Comparison of ENCODE assay signal across 10 cellular contexts in the genomic region with DNA sequence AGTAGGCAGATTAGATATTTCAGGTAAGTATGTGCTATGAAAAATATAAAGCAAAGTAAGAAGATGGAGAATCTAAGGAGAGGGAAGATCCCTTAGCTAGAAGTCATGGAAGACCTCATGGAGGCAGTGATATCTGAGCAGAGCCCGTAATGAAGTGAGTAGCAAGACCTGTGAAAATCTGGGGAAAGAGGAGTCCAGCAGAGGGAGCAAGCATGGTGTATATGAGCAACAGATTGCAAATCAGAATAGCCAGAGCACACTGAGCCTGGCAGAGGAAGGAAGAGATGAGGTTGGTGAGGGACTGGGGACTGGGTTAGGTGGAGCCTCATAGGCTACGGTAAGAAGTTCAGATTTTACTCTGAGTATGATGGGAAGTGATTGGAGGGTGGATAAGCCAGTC. TPM values are rescaled to one million over a fixed set of nuclear protein-coding genes. Genes with fewer than 3 reads are reported as not detected.
DNase-seq lines count a peak whose midpoint lies in the region; ATAC-seq and TF ChIP-seq lines count a peak whose summit lies in the region.
"Had no signal": no experiment of that assay in that cellular context is flagged by ENCODE, and none has a peak within 500 bp of the region (broad histone marks: within the 10 kb centered on the region; RNA-seq: fewer than 3 reads in every experiment).

No MANE protein-coding gene starts in this region.

- TF ChIP-seq POLR2A in testis (IDR thresholded peaks at IDR 0.05) = no peak

- peaks cover 7% of the 10 kb centered on the region; the same call in 1 of the 2 replicates for H3K4me1 ChIP-seq in GM23338 (ENCODE audit: insufficient read depth)
- H3K4me1 ChIP-seq in RWPE2 (ENCODE audit: insufficient read depth, poor library complexity, severe bottlenecking) = no peaks in the 10 kb centered on the region
- H3K4me1 ChIP-seq in testis = no peaks in the 10 kb centered on the region

- H3K27ac ChIP-seq in GM23338 (ENCODE audit: low read depth) (no peak overlapping the region), RWPE2 (ENCODE audit: poor library complexity, severe bottlenecking) (no peak overlapping the region), testis (no peak overlapping the region)
- H3K27ac ChIP-seq: epithelial cell of prostate had no signal

- TF ChIP-seq CTCF in GM23338 (conservative IDR thresholded peaks at IDR 0.05; ENCODE audit: low read depth in 2 of 2) = peak; percentile 52 to 73
- peak; percentile 49 for TF ChIP-seq CTCF in RWPE2 (IDR thresholded peaks at IDR 0.05; ENCODE audit: poor library complexity, severe bottlenecking)
- peak; percentile 27 for TF ChIP-seq CTCF in foreskin fibroblast (IDR thresholded peaks at IDR 0.05; ENCODE audit: low read depth, low read length)
- TF ChIP-seq CTCF in testis (IDR thresholded peaks at IDR 0.05) = no peak

- H3K27me3 ChIP-seq in GM23338 (ENCODE audit: insufficient read depth) = no peaks in the 10 kb centered on the region
- no peaks in the 10 kb centered on the region for H3K27me3 ChIP-seq in RWPE2 (ENCODE audit: insufficient read depth, poor library complexity, severe bottlenecking)
- H3K27me3 ChIP-seq in testis = no peaks in the 10 kb centered on the region

- no peak overlapping the region for H3K4me2 ChIP-seq in GM23338

- DNase-seq in AML-193 (lab: John Stamatoyannopoulos, UW) (peak; percentile 24 to 44), GM23338 (ENCODE audit: low spot score) (peak; percentile 66), RWPE2 (ENCODE audit: low spot score) (no peak), foreskin fibroblast (peak in 1 of 2 donors; percentile 11), NCI-H526 treated with DMSO at 0.1 percent for 48 hours (lab: John Stamatoyannopoulos, UW) (no peak), cerebellar nuclear complex (lab: John Stamatoyannopoulos, UW) (no peak), testis (no peak)
- no peak for DNase-seq in stimulated activated CD4-positive, alpha-beta T cell treated with anti-CD3 and anti-CD28 coated beads, Interleukin-1b, Interleukin-23, amount 100 ng/mL, for 48 hours
- DNase-seq: activated B cell treated with CpG ODN at 0.5 μM for 24 hours had no signal

- no peaks in the 10 kb centered on the region for H3K79me2 ChIP-seq in GM23338 (replicated peaks; ENCODE audit: insufficient read depth)

- H3K9me3 ChIP-seq in RWPE2 (ENCODE audit: severe bottlenecking) (no peaks in the 10 kb centered on the region), testis (no peaks in the 10 kb centered on the region)

- no peaks in the 10 kb centered on the region for H3K9me3 Mint-ChIP-seq in GM23338
- H3K9me3 Mint-ChIP-seq: activated B cell treated with CpG ODN at 0.5 μM for 24 hours had no signal

- H3K36me3 ChIP-seq in GM23338 (ENCODE audit: insufficient read depth) (no peaks in the 10 kb centered on the region), RWPE2 (ENCODE audit: low read depth) (no peaks in the 10 kb centered on the region), testis (ENCODE audit: low read depth, missing control alignments) (no peaks in the 10 kb centered on the region)

- 56 to 58% methylated on average over 2 of the region's 2 CpGs for WGBS in testis, 2 donors

- H3K27ac Mint-ChIP-seq in GM23338 = no peak overlapping the region
- H3K27ac Mint-ChIP-seq: activated B cell treated with CpG ODN at 0.5 μM for 24 hours had no signal

- H2AFZ ChIP-seq in GM23338 = no peak overlapping the region

- intact Hi-C loops in testis (cut with DNase I; ENCODE audit: low total_unique reads) = no loop called here

- H3K4me3 Mint-ChIP-seq in GM23338 = no peak overlapping the region
- H3K4me3 Mint-ChIP-seq: activated B cell treated with CpG ODN at 0.5 μM for 24 hours had no signal

- H3K4me3 ChIP-seq in GM23338 (no peak overlapping the region), RWPE2 (ENCODE audit: severe bottlenecking) (no peak overlapping the region), foreskin fibroblast (ENCODE audit: low read depth in 1 of 2, low read length in 2 of 2) (no peak overlapping the region), testis (no peak overlapping the region)

- H4K20me1 ChIP-seq in GM23338 (replicated peaks; ENCODE audit: insufficient read depth) = no peaks in the 10 kb centered on the region

- peaks cover 3% of the 10 kb centered on the region for H3K27me3 Mint-ChIP-seq in GM23338 (ENCODE audit: insufficient read depth, low read depth, poor library complexity)

- ATAC-seq in GM23338 = peak; percentile 59
- ATAC-seq in RWPE2 (ENCODE audit: low read depth) = peak; percentile 78

- H3K9me2 ChIP-seq in GM23338 (ENCODE audit: insufficient read depth) = peaks cover 4% of the 10 kb centered on the region; the same call in 1 of the 2 replicates

- H3K4me1 Mint-ChIP-seq in GM23338 = peaks cover 5% of the 10 kb centered on the region; the same call in 2 of the 3 replicates
- H3K4me1 Mint-ChIP-seq: activated B cell treated with CpG ODN at 0.5 μM for 24 hours had no signal

- peaks cover 4% of the 10 kb centered on the region; the same call in 1 of the 2 replicates for H3F3A ChIP-seq in GM23338 (replicated peaks; ENCODE audit: low read depth)

- H3K36me3 Mint-ChIP-seq in GM23338 (ENCODE audit: low read depth) = no peaks in the 10 kb centered on the region

TF ChIP-seq in GM23338, 12 proteins besides CTCF, POLR2A, EP300 and RAD21:
- TF ChIP-seq CREB1 (CRISPR knock-in tag; IDR thresholded peaks at IDR 0.05; ENCODE audit: low read depth) (no peak), ZNF331 (CRISPR knock-in tag; IDR thresholded peaks at IDR 0.05; ENCODE audit: low read depth) (no peak), ZNF114 (CRISPR knock-in tag; IDR thresholded peaks at IDR 0.05) (no peak), STAT1 (IDR thresholded peaks at IDR 0.05; ENCODE audit: unreplicated experiment) (no peak)
- TF ChIP-seq, protein P1, sequence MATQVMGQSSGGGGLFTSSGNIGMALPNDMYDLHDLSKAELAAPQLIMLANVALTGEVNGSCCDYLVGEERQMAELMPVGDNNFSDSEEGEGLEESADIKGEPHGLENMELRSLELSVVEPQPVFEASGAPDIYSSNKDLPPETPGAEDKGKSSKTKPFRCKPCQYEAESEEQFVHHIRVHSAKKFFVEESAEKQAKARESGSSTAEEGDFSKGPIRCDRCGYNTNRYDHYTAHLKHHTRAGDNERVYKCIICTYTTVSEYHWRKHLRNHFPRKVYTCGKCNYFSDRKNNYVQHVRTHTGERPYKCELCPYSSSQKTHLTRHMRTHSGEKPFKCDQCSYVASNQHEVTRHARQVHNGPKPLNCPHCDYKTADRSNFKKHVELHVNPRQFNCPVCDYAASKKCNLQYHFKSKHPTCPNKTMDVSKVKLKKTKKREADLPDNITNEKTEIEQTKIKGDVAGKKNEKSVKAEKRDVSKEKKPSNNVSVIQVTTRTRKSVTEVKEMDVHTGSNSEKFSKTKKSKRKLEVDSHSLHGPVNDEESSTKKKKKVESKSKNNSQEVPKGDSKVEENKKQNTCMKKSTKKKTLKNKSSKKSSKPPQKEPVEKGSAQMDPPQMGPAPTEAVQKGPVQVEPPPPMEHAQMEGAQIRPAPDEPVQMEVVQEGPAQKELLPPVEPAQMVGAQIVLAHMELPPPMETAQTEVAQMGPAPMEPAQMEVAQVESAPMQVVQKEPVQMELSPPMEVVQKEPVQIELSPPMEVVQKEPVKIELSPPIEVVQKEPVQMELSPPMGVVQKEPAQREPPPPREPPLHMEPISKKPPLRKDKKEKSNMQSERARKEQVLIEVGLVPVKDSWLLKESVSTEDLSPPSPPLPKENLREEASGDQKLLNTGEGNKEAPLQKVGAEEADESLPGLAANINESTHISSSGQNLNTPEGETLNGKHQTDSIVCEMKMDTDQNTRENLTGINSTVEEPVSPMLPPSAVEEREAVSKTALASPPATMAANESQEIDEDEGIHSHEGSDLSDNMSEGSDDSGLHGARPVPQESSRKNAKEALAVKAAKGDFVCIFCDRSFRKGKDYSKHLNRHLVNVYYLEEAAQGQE (IDR thresholded peaks at IDR 0.05; ENCODE audit: unreplicated experiment) = no peak

RNA-seq across cellular contexts. Expression of a gene that starts 9.4 kb away (rescaled TPM):
- not detected in 2 replicates for total RNA-seq in GM23338 (2014; rRNA removed; shearing (Covaris generic))
- polyA plus RNA-seq in GM23338 (2016; fragmentation: Nextera tagmentation; extraction: Ambion mirVana) = not detected in 2 replicates
- not detected for total RNA-seq in testis
- not detected for polyA plus RNA-seq in testis (ENCODE audit: insufficient read depth, low read depth, low replicate concordance)
- total RNA-seq: activated B cell treated with CpG ODN at 0.5 μM for 24 hours had no signal

RNA-seq across cellular contexts. Expression of a gene that starts 15.4 kb away (rescaled TPM):
- 22.1 and 27.2 TPM in 2 replicates for total RNA-seq in GM23338 (2014; rRNA removed; shearing (Covaris generic))
- 5.8 and 6.1 TPM in 2 replicates for polyA plus RNA-seq in GM23338 (2016; fragmentation: Nextera tagmentation; extraction: Ambion mirVana)
- 10 to 100 TPM; 24.4 to 28.6 TPM for total RNA-seq in testis
- polyA plus RNA-seq in testis (ENCODE audit: insufficient read depth, low read depth, low replicate concordance) = 16.8 TPM

Comparison
In these comparisons a context has a peak if more than half of its experiments do, and no peak if none do; other contexts are left out.
1. DNase-seq: peak in AML-193 (2 of 2) and GM23338 (single experiment); none in RWPE2 (single experiment), NCI-H526 treated with DMSO at 0.1 percent for 48 hours (single experiment), cerebellar nuclear complex (0 of 2), stimulated activated CD4-positive, alpha-beta T cell treated with anti-CD3 and anti-CD28 coated beads, Interleukin-1b, Interleukin-23, amount 100 ng/mL, for 48 hours (single experiment) and testis (single experiment).
2. CTCF ChIP-seq: peak in GM23338 (2 of 2), RWPE2 (single experiment) and foreskin fibroblast (single experiment); none in testis (0 of 3).